ENCODE assay signal across 1 cellular context in genomic region chr11:108498046-108498815, GRCh38.
TF ChIP-seq lines count a peak whose summit lies in the region.

A gene with protein sequence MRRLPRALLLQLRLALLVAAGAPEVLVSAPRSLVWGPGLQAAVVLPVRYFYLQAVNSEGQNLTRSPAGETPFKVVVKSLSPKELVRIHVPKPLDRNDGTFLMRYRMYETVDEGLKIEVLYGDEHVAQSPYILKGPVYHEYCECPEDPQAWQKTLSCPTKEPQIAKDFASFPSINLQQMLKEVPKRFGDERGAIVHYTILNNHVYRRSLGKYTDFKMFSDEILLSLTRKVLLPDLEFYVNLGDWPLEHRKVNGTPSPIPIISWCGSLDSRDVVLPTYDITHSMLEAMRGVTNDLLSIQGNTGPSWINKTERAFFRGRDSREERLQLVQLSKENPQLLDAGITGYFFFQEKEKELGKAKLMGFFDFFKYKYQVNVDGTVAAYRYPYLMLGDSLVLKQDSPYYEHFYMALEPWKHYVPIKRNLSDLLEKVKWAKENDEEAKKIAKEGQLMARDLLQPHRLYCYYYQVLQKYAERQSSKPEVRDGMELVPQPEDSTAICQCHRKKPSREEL (minus strand): TSS chr11:108498384. CDS start chr11:108498366, 18 bp downstream.

TF ChIP-seq in HepG2, 621 proteins besides CTCF, POLR2A, EP300 and RAD21 (continued from another document and continues in another):
- TF ChIP-seq ZNF407 (CRISPR knock-in tag; IDR thresholded peaks at IDR 0.05; ENCODE audit: not compliant biosample characterization) (no peak), TBP (CRISPR knock-in tag; IDR thresholded peaks at IDR 0.05) (no peak), HNRNPUL1 (IDR thresholded peaks at IDR 0.05; ENCODE audit: low read depth, low read length) (no peak), ZNF44 (CRISPR knock-in tag; IDR thresholded peaks at IDR 0.05) (no peak), ISX (CRISPR knock-in tag; conservative IDR thresholded peaks at IDR 0.05) (no peak), NFRKB (IDR thresholded peaks at IDR 0.05) (no peak), CEBPB (IDR thresholded peaks at IDR 0.05; ENCODE audit: borderline replicate concordance, low read depth, low read length) (no peak), ZMAT5 (CRISPR knock-in tag; IDR thresholded peaks at IDR 0.05; ENCODE audit: borderline replicate concordance, low read depth) (no peak), ZNF264 (CRISPR knock-in tag; IDR thresholded peaks at IDR 0.05) (no peak), ZSCAN31 (CRISPR knock-in tag; IDR thresholded peaks at IDR 0.05; ENCODE audit: low read depth) (0 out of 2 replicates have a peak, but pooled peaks have one; percentile 7), CBX2 (IDR thresholded peaks at IDR 0.05; ENCODE audit: low read depth, low read length) (no peak), CBX2 (CRISPR knock-in tag; IDR thresholded peaks at IDR 0.05; ENCODE audit: low read depth) (no peak), RERE (CRISPR knock-in tag; IDR thresholded peaks at IDR 0.05; ENCODE audit: low read depth) (0 out of 2 replicates have a peak, but pooled peaks have one; percentile 28), ZNF33A (CRISPR knock-in tag; IDR thresholded peaks at IDR 0.05; ENCODE audit: borderline replicate concordance) (no peak), ZNF776 (CRISPR knock-in tag; IDR thresholded peaks at IDR 0.05) (peak; percentile 71; the same call in 1 of the 2 replicates), FOXM1 (CRISPR knock-in tag; IDR thresholded peaks at IDR 0.05) (no peak), CENPX (CRISPR knock-in tag; IDR thresholded peaks at IDR 0.05) (no peak), KAT7 (CRISPR knock-in tag; IDR thresholded peaks at IDR 0.05; ENCODE audit: borderline replicate concordance) (no peak), ZMYM4 (CRISPR knock-in tag; IDR thresholded peaks at IDR 0.05) (peak; percentile 65)
- TF ChIP-seq, protein P1, sequence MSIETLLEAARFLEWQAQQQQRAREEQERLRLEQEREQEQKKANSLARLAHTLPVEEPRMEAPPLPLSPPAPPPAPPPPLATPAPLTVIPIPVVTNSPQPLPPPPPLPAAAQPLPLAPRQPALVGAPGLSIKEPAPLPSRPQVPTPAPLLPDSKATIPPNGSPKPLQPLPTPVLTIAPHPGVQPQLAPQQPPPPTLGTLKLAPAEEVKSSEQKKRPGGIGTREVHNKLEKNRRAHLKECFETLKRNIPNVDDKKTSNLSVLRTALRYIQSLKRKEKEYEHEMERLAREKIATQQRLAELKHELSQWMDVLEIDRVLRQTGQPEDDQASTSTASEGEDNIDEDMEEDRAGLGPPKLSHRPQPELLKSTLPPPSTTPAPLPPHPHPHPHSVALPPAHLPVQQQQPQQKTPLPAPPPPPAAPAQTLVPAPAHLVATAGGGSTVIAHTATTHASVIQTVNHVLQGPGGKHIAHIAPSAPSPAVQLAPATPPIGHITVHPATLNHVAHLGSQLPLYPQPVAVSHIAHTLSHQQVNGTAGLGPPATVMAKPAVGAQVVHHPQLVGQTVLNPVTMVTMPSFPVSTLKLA (IDR thresholded peaks at IDR 0.05), result no peak
- TF ChIP-seq, protein P2, sequence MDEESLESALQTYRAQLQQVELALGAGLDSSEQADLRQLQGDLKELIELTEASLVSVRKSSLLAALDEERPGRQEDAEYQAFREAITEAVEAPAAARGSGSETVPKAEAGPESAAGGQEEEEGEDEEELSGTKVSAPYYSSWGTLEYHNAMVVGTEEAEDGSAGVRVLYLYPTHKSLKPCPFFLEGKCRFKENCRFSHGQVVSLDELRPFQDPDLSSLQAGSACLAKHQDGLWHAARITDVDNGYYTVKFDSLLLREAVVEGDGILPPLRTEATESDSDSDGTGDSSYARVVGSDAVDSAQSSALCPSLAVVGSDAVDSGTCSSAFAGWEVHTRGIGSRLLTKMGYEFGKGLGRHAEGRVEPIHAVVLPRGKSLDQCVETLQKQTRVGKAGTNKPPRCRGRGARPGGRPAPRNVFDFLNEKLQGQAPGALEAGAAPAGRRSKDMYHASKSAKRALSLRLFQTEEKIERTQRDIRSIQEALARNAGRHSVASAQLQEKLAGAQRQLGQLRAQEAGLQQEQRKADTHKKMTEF (CRISPR knock-in tag; IDR thresholded peaks at IDR 0.05), result no peak
- TF ChIP-seq, protein P3, sequence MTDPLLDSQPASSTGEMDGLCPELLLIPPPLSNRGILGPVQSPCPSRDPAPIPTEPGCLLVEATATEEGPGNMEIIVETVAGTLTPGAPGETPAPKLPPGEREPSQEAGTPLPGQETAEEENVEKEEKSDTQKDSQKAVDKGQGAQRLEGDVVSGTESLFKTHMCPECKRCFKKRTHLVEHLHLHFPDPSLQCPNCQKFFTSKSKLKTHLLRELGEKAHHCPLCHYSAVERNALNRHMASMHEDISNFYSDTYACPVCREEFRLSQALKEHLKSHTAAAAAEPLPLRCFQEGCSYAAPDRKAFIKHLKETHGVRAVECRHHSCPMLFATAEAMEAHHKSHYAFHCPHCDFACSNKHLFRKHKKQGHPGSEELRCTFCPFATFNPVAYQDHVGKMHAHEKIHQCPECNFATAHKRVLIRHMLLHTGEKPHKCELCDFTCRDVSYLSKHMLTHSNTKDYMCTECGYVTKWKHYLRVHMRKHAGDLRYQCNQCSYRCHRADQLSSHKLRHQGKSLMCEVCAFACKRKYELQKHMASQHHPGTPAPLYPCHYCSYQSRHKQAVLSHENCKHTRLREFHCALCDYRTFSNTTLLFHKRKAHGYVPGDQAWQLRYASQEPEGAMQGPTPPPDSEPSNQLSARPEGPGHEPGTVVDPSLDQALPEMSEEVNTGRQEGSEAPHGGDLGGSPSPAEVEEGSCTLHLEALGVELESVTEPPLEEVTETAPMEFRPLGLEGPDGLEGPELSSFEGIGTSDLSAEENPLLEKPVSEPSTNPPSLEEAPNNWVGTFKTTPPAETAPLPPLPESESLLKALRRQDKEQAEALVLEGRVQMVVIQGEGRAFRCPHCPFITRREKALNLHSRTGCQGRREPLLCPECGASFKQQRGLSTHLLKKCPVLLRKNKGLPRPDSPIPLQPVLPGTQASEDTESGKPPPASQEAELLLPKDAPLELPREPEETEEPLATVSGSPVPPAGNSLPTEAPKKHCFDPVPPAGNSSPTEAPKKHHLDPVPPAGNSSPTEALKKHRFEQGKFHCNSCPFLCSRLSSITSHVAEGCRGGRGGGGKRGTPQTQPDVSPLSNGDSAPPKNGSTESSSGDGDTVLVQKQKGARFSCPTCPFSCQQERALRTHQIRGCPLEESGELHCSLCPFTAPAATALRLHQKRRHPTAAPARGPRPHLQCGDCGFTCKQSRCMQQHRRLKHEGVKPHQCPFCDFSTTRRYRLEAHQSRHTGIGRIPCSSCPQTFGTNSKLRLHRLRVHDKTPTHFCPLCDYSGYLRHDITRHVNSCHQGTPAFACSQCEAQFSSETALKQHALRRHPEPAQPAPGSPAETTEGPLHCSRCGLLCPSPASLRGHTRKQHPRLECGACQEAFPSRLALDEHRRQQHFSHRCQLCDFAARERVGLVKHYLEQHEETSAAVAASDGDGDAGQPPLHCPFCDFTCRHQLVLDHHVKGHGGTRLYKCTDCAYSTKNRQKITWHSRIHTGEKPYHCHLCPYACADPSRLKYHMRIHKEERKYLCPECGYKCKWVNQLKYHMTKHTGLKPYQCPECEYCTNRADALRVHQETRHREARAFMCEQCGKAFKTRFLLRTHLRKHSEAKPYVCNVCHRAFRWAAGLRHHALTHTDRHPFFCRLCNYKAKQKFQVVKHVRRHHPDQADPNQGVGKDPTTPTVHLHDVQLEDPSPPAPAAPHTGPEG (CRISPR knock-in tag; IDR thresholded peaks at IDR 0.05), result peak; percentile 92; the same call in 1 of the 2 replicates
- TF ChIP-seq, protein P4, sequence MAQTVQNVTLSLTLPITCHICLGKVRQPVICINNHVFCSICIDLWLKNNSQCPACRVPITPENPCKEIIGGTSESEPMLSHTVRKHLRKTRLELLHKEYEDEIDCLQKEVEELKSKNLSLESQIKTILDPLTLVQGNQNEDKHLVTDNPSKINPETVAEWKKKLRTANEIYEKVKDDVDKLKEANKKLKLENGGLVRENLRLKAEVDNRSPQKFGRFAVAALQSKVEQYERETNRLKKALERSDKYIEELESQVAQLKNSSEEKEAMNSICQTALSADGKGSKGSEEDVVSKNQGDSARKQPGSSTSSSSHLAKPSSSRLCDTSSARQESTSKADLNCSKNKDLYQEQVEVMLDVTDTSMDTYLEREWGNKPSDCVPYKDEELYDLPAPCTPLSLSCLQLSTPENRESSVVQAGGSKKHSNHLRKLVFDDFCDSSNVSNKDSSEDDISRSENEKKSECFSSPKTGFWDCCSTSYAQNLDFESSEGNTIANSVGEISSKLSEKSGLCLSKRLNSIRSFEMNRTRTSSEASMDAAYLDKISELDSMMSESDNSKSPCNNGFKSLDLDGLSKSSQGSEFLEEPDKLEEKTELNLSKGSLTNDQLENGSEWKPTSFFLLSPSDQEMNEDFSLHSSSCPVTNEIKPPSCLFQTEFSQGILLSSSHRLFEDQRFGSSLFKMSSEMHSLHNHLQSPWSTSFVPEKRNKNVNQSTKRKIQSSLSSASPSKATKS (CRISPR knock-in tag; IDR thresholded peaks at IDR 0.05), result no peak
